Comparison of ENCODE assay signal across 17 cellular contexts in the genomic region with DNA sequence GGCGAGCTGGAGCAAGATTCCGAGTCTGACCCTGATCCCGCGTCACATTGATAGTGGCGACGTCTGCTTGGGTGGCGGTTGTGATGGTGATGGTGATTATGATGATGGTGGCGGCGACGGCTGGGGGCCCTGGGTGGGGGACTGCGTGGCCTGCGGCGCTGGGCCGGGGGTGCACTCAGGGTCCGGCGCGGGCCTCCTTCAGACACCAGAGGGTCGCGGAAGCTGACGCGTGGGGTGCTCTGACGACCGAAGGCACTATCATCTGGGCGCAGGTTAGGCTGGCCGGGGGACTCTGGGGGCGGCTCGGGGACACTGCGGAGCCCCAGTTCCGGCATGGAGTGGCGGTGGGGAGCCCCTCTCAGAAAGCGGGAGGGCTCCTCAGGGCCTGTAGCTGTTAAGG. TPM values are rescaled to one million over a fixed set of nuclear protein-coding genes. Genes with fewer than 3 reads are reported as not detected.
A peak's percentile ranks its signal among the peaks of the same experiment; 100 is the strongest.
DNase-seq lines count a peak whose midpoint lies in the region; ATAC-seq and TF ChIP-seq lines count a peak whose summit lies in the region.
"Had no signal": no experiment of that assay in that cellular context is flagged by ENCODE, and none has a peak within 500 bp of the region (broad histone marks: within the 10 kb centered on the region; RNA-seq: fewer than 3 reads in every experiment).

No MANE protein-coding gene starts in this region.

- H3K36me3 Mint-ChIP-seq in CD14-positive monocyte: peaks cover 44 to 57% of the 10 kb centered on the region in 2 donors
- peaks cover 23% of the 10 kb centered on the region for H3K36me3 Mint-ChIP-seq in central memory CD8-positive, alpha-beta T cell (ENCODE audit: insufficient read depth)
- peaks cover 45% of the 10 kb centered on the region for H3K36me3 Mint-ChIP-seq in stimulated activated memory B cell treated with anti-CD40 and anti-IgM and Interleukin-4, amounts not matched to agents 10 μg/mL and 1 μg/mL and 100 μg/mL, for 72 hours
- H3K36me3 Mint-ChIP-seq in activated CD4-positive, alpha-beta T cell treated with anti-CD3 and anti-CD28 coated beads for 36 hours (ENCODE audit: low read depth): peaks cover 52% of the 10 kb centered on the region

- H3K79me2 ChIP-seq in Loucy (ENCODE audit: insufficient read depth, low read length): peaks cover 24% of the 10 kb centered on the region

- CTCF ChIA-PET in activated CD4-positive, alpha-beta T cell treated with anti-CD3 and anti-CD28 coated beads for 36 hours (lab: Charles Lee): interaction anchor here (1.0 kb wide), 1 partner anchor 17 kb away, joined by 3 read pairs; no protein-coding TSS in a partner anchor

- peaks cover 19% of the 10 kb centered on the region for H3K4me1 ChIP-seq in Loucy (ENCODE audit: insufficient read depth, low read length, poor library complexity, severe bottlenecking)
- H3K4me1 ChIP-seq: Peyer's patch had no signal

- no peak overlapping the region for H3K9ac ChIP-seq in Loucy (ENCODE audit: low read depth, low read length, poor library complexity, severe bottlenecking)

- peaks cover 15% of the 10 kb centered on the region for H4K20me1 ChIP-seq in Loucy (ENCODE audit: insufficient read depth, low read length, poor library complexity, severe bottlenecking)

- no peaks in the 10 kb centered on the region for H3F3A ChIP-seq in Loucy (ENCODE audit: low read depth)

- H3K4me2 ChIP-seq in Loucy (ENCODE audit: low read depth, low read length, poor library complexity, severe bottlenecking): peak overlapping the region; percentile 16

- H3K9me2 ChIP-seq in Loucy (replicated peaks; ENCODE audit: low read depth, low read length): no peaks in the 10 kb centered on the region

- intact Hi-C loops in CD14-positive monocyte (cut with micrococcal nuclease): no loop called here
- intact Hi-C loops in activated CD4-positive, alpha-beta T cell treated with anti-CD3 and anti-CD28 coated beads for 36 hours (cut with DNase I, micrococcal nuclease): loop anchor here in 1 of 2 experiments (10.0 kb wide), 1 partner anchor 601 kb away; the partner anchor contains the start of gene RBM3

- H3K27ac Mint-ChIP-seq in CD14-positive monocyte: peak overlapping the region; percentile 43 to 97 (median 92)
- peak overlapping the region; percentile 19 for H3K27ac Mint-ChIP-seq in central memory CD8-positive, alpha-beta T cell (ENCODE audit: low read depth)
- peak overlapping the region; percentile 57 for H3K27ac Mint-ChIP-seq in stimulated activated memory B cell treated with anti-CD40 and anti-IgM and Interleukin-4, amounts not matched to agents 10 μg/mL and 1 μg/mL and 100 μg/mL, for 72 hours
- no peak overlapping the region for H3K27ac Mint-ChIP-seq in activated CD4-positive, alpha-beta T cell treated with anti-CD3 and anti-CD28 coated beads for 36 hours

- POLR2A ChIA-PET in activated CD4-positive, alpha-beta T cell treated with anti-CD3 and anti-CD28 coated beads for 36 hours (lab: Charles Lee): no interaction called here

- peaks cover 47% of the 10 kb centered on the region for H3K4me1 Mint-ChIP-seq in CD14-positive monocyte
- H3K4me1 Mint-ChIP-seq in central memory CD8-positive, alpha-beta T cell: peaks cover 34% of the 10 kb centered on the region
- peaks cover 37% of the 10 kb centered on the region for H3K4me1 Mint-ChIP-seq in stimulated activated memory B cell treated with anti-CD40 and anti-IgM and Interleukin-4, amounts not matched to agents 10 μg/mL and 1 μg/mL and 100 μg/mL, for 72 hours
- H3K4me1 Mint-ChIP-seq in activated CD4-positive, alpha-beta T cell treated with anti-CD3 and anti-CD28 coated beads for 36 hours: peaks cover 18% of the 10 kb centered on the region

- TF ChIP-seq CTCF in CD14-positive monocyte (IDR thresholded peaks at IDR 0.05) (no peak), Loucy (conservative IDR thresholded peaks at IDR 0.05; ENCODE audit: low read length) (no peak)

- no peak overlapping the region for H3K4me3 Mint-ChIP-seq in CD14-positive monocyte
- no peak overlapping the region for H3K4me3 Mint-ChIP-seq in central memory CD8-positive, alpha-beta T cell
- H3K4me3 Mint-ChIP-seq in stimulated activated memory B cell treated with anti-CD40 and anti-IgM and Interleukin-4, amounts not matched to agents 10 μg/mL and 1 μg/mL and 100 μg/mL, for 72 hours: no peak overlapping the region
- H3K4me3 Mint-ChIP-seq in activated CD4-positive, alpha-beta T cell treated with anti-CD3 and anti-CD28 coated beads for 36 hours: no peak overlapping the region
- H3K4me3 Mint-ChIP-seq: CD4-positive, alpha-beta memory T cell had no signal

- H3K27me3 Mint-ChIP-seq in CD14-positive monocyte (ENCODE audit: low read depth in 3 of 3): peaks cover 0 to 10% (median 0%) of the 10 kb centered on the region in 3 donors
- H3K27me3 Mint-ChIP-seq in central memory CD8-positive, alpha-beta T cell: no peaks in the 10 kb centered on the region
- no peaks in the 10 kb centered on the region for H3K27me3 Mint-ChIP-seq in stimulated activated memory B cell treated with anti-CD40 and anti-IgM and Interleukin-4, amounts not matched to agents 10 μg/mL and 1 μg/mL and 100 μg/mL, for 72 hours
- H3K27me3 Mint-ChIP-seq in activated CD4-positive, alpha-beta T cell treated with anti-CD3 and anti-CD28 coated beads for 36 hours: no peaks in the 10 kb centered on the region
- H3K27me3 Mint-ChIP-seq: CD4-positive, alpha-beta memory T cell had no signal

- H3K9me3 ChIP-seq in Loucy (ENCODE audit: insufficient read depth, low read depth, low read length): no peaks in the 10 kb centered on the region
- H3K9me3 ChIP-seq: Peyer's patch had no signal

- no peaks in the 10 kb centered on the region for H3K27me3 ChIP-seq in Loucy (ENCODE audit: insufficient read depth, low read length, poor library complexity, severe bottlenecking)
- H3K27me3 ChIP-seq: Peyer's patch had no signal

- no peak overlapping the region for H2AFZ ChIP-seq in Loucy (ENCODE audit: low read length)

- H3K4me3 ChIP-seq in Loucy (ENCODE audit: low read length, poor library complexity, severe bottlenecking): no peak overlapping the region
- H3K4me3 ChIP-seq: Peyer's patch had no signal

- no peak for DNase-seq in CD14-positive monocyte (ENCODE audit: low spot score)
- DNase-seq in central memory CD8-positive, alpha-beta T cell (ENCODE audit: low spot score in 2 of 2): no peak
- DNase-seq in superior temporal gyrus (ENCODE audit: extremely low spot score): no peak
- DNase-seq in activated CD4-positive, alpha-beta T cell treated with anti-CD3 and anti-CD28 coated beads for 36 hours: no peak
- DNase-seq: CD4-positive, alpha-beta memory T cell; DND-41; GDM1; GOT3; NCI-H1417; NCI-H1930; NCI-H2171 treated with DMSO at 0.1 percent for 48 hours; NCI-H774; Peyer's patch; SHP77 treated with DMSO at 0.1 percent for 48 hours had no signal

- no peak for ATAC-seq in central memory CD8-positive, alpha-beta T cell (replicated peaks; ENCODE audit: extremely low read depth, poor library complexity, severe bottlenecking)
- no peak for ATAC-seq in stimulated activated memory B cell treated with anti-CD40 and anti-IgM and Interleukin-4, amounts not matched to agents 10 μg/mL and 1 μg/mL and 100 μg/mL, for 72 hours
- no peak for ATAC-seq in HG02981 (IDR thresholded peaks at IDR 0.05; ENCODE audit: unreplicated experiment)
- no peak for ATAC-seq in activated CD4-positive, alpha-beta T cell treated with anti-CD3 and anti-CD28 coated beads for 36 hours

- no peaks in the 10 kb centered on the region for H3K36me3 ChIP-seq in Loucy (ENCODE audit: insufficient read depth, low read length)

- peaks cover 0 to 28% (median 12%) of the 10 kb centered on the region in 7 donors for H3K9me3 Mint-ChIP-seq in CD14-positive monocyte
- H3K9me3 Mint-ChIP-seq in central memory CD8-positive, alpha-beta T cell: no peaks in the 10 kb centered on the region
- H3K9me3 Mint-ChIP-seq in stimulated activated memory B cell treated with anti-CD40 and anti-IgM and Interleukin-4, amounts not matched to agents 10 μg/mL and 1 μg/mL and 100 μg/mL, for 72 hours: no peaks in the 10 kb centered on the region
- H3K9me3 Mint-ChIP-seq in activated CD4-positive, alpha-beta T cell treated with anti-CD3 and anti-CD28 coated beads for 36 hours (ENCODE audit: low read depth): no peaks in the 10 kb centered on the region

RNA-seq across cellular contexts. Expression of gene PLP2, which starts 4.2 kb away (rescaled TPM):
- 100 to 1,000 TPM; 280 to 374 TPM for polyA plus RNA-seq in CD14-positive monocyte
- total RNA-seq in activated CD4-positive, alpha-beta T cell treated with anti-CD3 and anti-CD28 coated beads for 36 hours: 100 to 1,000 TPM; 174 to 202 TPM

RNA-seq across cellular contexts. Expression of gene PRICKLE3, which starts 10.3 kb away (rescaled TPM):
- 1 to 10 TPM; 4.4 to 5.4 TPM for polyA plus RNA-seq in CD14-positive monocyte
- 10 to 100 TPM; 22.3 to 23.0 TPM for total RNA-seq in activated CD4-positive, alpha-beta T cell treated with anti-CD3 and anti-CD28 coated beads for 36 hours

RNA-seq across cellular contexts. Expression of gene MAGIX, which starts 13.3 kb away (rescaled TPM):
- 1 to 10 TPM; 1.1 to 2.0 TPM for polyA plus RNA-seq in CD14-positive monocyte
- total RNA-seq in activated CD4-positive, alpha-beta T cell treated with anti-CD3 and anti-CD28 coated beads for 36 hours: 1 to 10 TPM in 1 of 2 experiments, under 1 TPM in 1; 0.49 to 1.3 TPM

RNA-seq across cellular contexts. Expression of gene SYP, which starts 24.1 kb away (rescaled TPM):
- polyA plus RNA-seq in CD14-positive monocyte: under 1 TPM; 0.27 to 0.68 TPM
- 1 to 10 TPM; 7.2 to 8.5 TPM for total RNA-seq in activated CD4-positive, alpha-beta T cell treated with anti-CD3 and anti-CD28 coated beads for 36 hours

RNA-seq across cellular contexts. Expression of gene GPKOW, which starts 52.3 kb away (rescaled TPM):
- 10 to 100 TPM; 18.1 to 23.1 TPM for polyA plus RNA-seq in CD14-positive monocyte
- total RNA-seq in activated CD4-positive, alpha-beta T cell treated with anti-CD3 and anti-CD28 coated beads for 36 hours: 10 to 100 TPM; 17.8 to 21.2 TPM
